Comparison of ENCODE assay signal across 38 cellular contexts in genomic region chr2:11208083-11208482, GRCh38.
"Had no signal": no experiment of that assay in that cellular context is flagged by ENCODE, and none has a peak within 500 bp of the region (broad histone marks: within the 10 kb centered on the region; RNA-seq: fewer than 3 reads in every experiment).

No MANE protein-coding gene starts in this region.

- H3K27me3 Mint-ChIP-seq: activated CD4-positive, alpha-beta memory T cell treated with anti-CD3 and anti-CD28 coated beads, Interleukin-2, amount 10 ng/mL, durations not matched to agents 7 days and 5 days; activated CD4-positive, alpha-beta T cell treated with anti-CD3 and anti-CD28 coated beads for 36 hours; activated CD4-positive, alpha-beta T cell treated with anti-CD3 and anti-CD28 coated beads, Interleukin-2, amount 10 ng/mL, durations not matched to agents 7 days and 5 days; activated CD8-positive, alpha-beta memory T cell treated with anti-CD3 and anti-CD28 coated beads, Interleukin-2, amount 10 ng/mL, durations not matched to agents 7 days and 5 days; activated naive CD4-positive, alpha-beta T cell treated with anti-CD3 and anti-CD28 coated beads, Interleukin-2, amount 10 ng/mL, durations not matched to agents 7 days and 5 days; activated naive CD4-positive, alpha-beta T cell treated with anti-CD3 and anti-CD28 coated beads, Interleukin-2, amount 50 U/mL, for 24 hours; activated naive CD8-positive, alpha-beta T cell; activated naive CD8-positive, alpha-beta T cell treated with anti-CD3 and anti-CD28 coated beads, Interleukin-2, amount 10 ng/mL, durations not matched to agents 7 days and 5 days; activated naive CD8-positive, alpha-beta T cell treated with anti-CD3 and anti-CD28 coated beads, Interleukin-2, amount 50 U/mL, for 24 hours; activated T-cell treated with anti-CD3 and anti-CD28 coated beads, Interleukin-2, amount 50 U/mL, for 24 hours; brain; central memory CD8-positive, alpha-beta T cell; T-cell had no signal

- FAIRE-seq: bronchial epithelial cell had no signal

- ATAC-seq: activated CD4-positive, alpha-beta T cell treated with anti-CD3 and anti-CD28 coated beads for 36 hours; activated CD4-positive, CD25-positive, alpha-beta regulatory T cell treated with anti-CD3 and anti-CD28 coated beads, Interleukin-2, amount 50 U/mL, for 24 hours; activated CD8-positive, alpha-beta memory T cell treated with anti-CD3 and anti-CD28 coated beads, Interleukin-2, amount 10 ng/mL, durations not matched to agents 7 days and 5 days; activated CD8-positive, alpha-beta T cell treated with anti-CD3 and anti-CD28 coated beads, Interleukin-2, amount 10 ng/mL, durations not matched to agents 7 days and 5 days; activated naive CD8-positive, alpha-beta T cell treated with anti-CD3 and anti-CD28 coated beads, Interleukin-2, amount 50 U/mL, for 24 hours; T-cell; WTC11 had no signal

- DNase-seq: activated CD4-positive, alpha-beta memory T cell treated with anti-CD3 and anti-CD28 coated beads, Interleukin-2, amount 10 ng/mL, durations not matched to agents 7 days and 5 days; activated CD4-positive, alpha-beta T cell treated with anti-CD3 and anti-CD28 coated beads for 1 hour; activated CD4-positive, alpha-beta T cell treated with anti-CD3 and anti-CD28 coated beads for 36 hours; activated CD4-positive, alpha-beta T cell treated with anti-CD3 and anti-CD28 coated beads for 48 hours; activated CD4-positive, alpha-beta T cell treated with anti-CD3 and anti-CD28 coated beads, Interleukin-2, amount 10 ng/mL, durations not matched to agents 7 days and 5 days; activated CD4-positive, alpha-beta T cell treated with anti-CD3 and anti-CD28 coated beads, Interleukin-2, amount 50 U/mL, for 48 hours; activated CD4-positive, CD25-positive, alpha-beta regulatory T cell; activated CD8-positive, alpha-beta memory T cell treated with anti-CD3 and anti-CD28 coated beads for 24 hours; activated CD8-positive, alpha-beta memory T cell treated with anti-CD3 and anti-CD28 coated beads, Interleukin-2, amount 10 ng/mL, durations not matched to agents 7 days and 5 days; activated CD8-positive, alpha-beta memory T cell treated with anti-CD3 and anti-CD28 coated beads, Interleukin-2, amount 50 U/mL, for 48 hours; activated CD8-positive, alpha-beta T cell treated with anti-CD3 and anti-CD28 coated beads, Interleukin-2, amount 10 ng/mL, durations not matched to agents 7 days and 5 days; activated effector memory CD4-positive, alpha-beta T cell treated with Interleukin-2 at 50 U/mL for 16 hours; activated gamma-delta T cell; activated naive CD4-positive, alpha-beta T cell treated with anti-CD3 and anti-CD28 coated beads, Interleukin-2, amount 10 ng/mL, durations not matched to agents 7 days and 5 days; activated naive CD4-positive, alpha-beta T cell treated with Interleukin-2 at 50 U/mL for 16 hours; activated naive CD8-positive, alpha-beta T cell treated with anti-CD3 and anti-CD28 coated beads, Interleukin-2, amount 10 ng/mL, durations not matched to agents 7 days and 5 days; activated naive CD8-positive, alpha-beta T cell treated with anti-CD3 and anti-CD28 coated beads, Interleukin-2, amount 50 U/mL, for 24 hours; activated T-cell treated with anti-CD3 and anti-CD28 coated beads, Interleukin-2, amount 50 U/mL, for 24 hours; activated T-cell treated with anti-CD3 and anti-CD28 coated beads, Interleukin-2, amount 50 U/mL, for 48 hours; amygdala; anterior cingulate cortex; caudate nucleus; cerebellar nuclear complex; T-cell; T-helper 2 cell; T-helper 9 cell; WERI-Rb-1 had no signal

- H3K4me1 ChIP-seq: ascending aorta had no signal

- H3K4me3 ChIP-seq: ascending aorta, cardiac muscle cell had no signal

- H3K9me3 ChIP-seq: ascending aorta had no signal

- H3K4me1 Mint-ChIP-seq: brain, WTC11 had no signal

- H3K27ac Mint-ChIP-seq: activated CD4-positive, alpha-beta memory T cell treated with anti-CD3 and anti-CD28 coated beads, Interleukin-2, amount 10 ng/mL, durations not matched to agents 7 days and 5 days; activated CD4-positive, alpha-beta T cell treated with anti-CD3 and anti-CD28 coated beads for 36 hours; activated CD4-positive, alpha-beta T cell treated with anti-CD3 and anti-CD28 coated beads, Interleukin-2, amount 10 ng/mL, durations not matched to agents 7 days and 5 days; activated CD8-positive, alpha-beta memory T cell treated with anti-CD3 and anti-CD28 coated beads, Interleukin-2, amount 10 ng/mL, durations not matched to agents 7 days and 5 days; activated CD8-positive, alpha-beta T cell treated with anti-CD3 and anti-CD28 coated beads, Interleukin-2, amount 10 ng/mL, durations not matched to agents 7 days and 5 days; activated naive CD4-positive, alpha-beta T cell treated with anti-CD3 and anti-CD28 coated beads, Interleukin-2, amount 10 ng/mL, durations not matched to agents 7 days and 5 days; activated naive CD4-positive, alpha-beta T cell treated with anti-CD3 and anti-CD28 coated beads, Interleukin-2, amount 50 U/mL, for 24 hours; activated naive CD8-positive, alpha-beta T cell; activated naive CD8-positive, alpha-beta T cell treated with anti-CD3 and anti-CD28 coated beads, Interleukin-2, amount 10 ng/mL, durations not matched to agents 7 days and 5 days; activated naive CD8-positive, alpha-beta T cell treated with anti-CD3 and anti-CD28 coated beads, Interleukin-2, amount 50 U/mL, for 24 hours; activated T-cell treated with anti-CD3 and anti-CD28 coated beads, Interleukin-2, amount 50 U/mL, for 24 hours; activated T-helper 2 cell treated with anti-CD3 and anti-CD28 coated beads, Interferon-gamma antibody, Interleukin-2, Interleukin-4, amounts not matched to agents 10 μg/mL and 5 μg/mL and 100 μg/mL, durations not matched to agents 14 hours and 24 hours and 36 hours; brain; T-cell; T-helper 2 cell treated with Interferon-gamma antibody and Interleukin-4, amounts not matched to agents 5 μg/mL and 100 μg/mL, for 36 hours; WTC11 had no signal

- H3K27ac ChIP-seq: ascending aorta, cardiac muscle cell, WERI-Rb-1 had no signal

- H3K27me3 ChIP-seq: ascending aorta, cardiac muscle cell had no signal

- H3K4me3 Mint-ChIP-seq: activated CD4-positive, alpha-beta memory T cell treated with anti-CD3 and anti-CD28 coated beads, Interleukin-2, amount 10 ng/mL, durations not matched to agents 7 days and 5 days; activated CD4-positive, alpha-beta T cell treated with anti-CD3 and anti-CD28 coated beads for 36 hours; activated CD4-positive, alpha-beta T cell treated with anti-CD3 and anti-CD28 coated beads, Interleukin-2, amount 10 ng/mL, durations not matched to agents 7 days and 5 days; activated CD8-positive, alpha-beta memory T cell treated with anti-CD3 and anti-CD28 coated beads, Interleukin-2, amount 10 ng/mL, durations not matched to agents 7 days and 5 days; activated CD8-positive, alpha-beta T cell treated with anti-CD3 and anti-CD28 coated beads, Interleukin-2, amount 10 ng/mL, durations not matched to agents 7 days and 5 days; activated naive CD4-positive, alpha-beta T cell treated with anti-CD3 and anti-CD28 coated beads, Interleukin-2, amount 10 ng/mL, durations not matched to agents 7 days and 5 days; activated naive CD4-positive, alpha-beta T cell treated with anti-CD3 and anti-CD28 coated beads, Interleukin-2, amount 50 U/mL, for 24 hours; activated naive CD8-positive, alpha-beta T cell; activated naive CD8-positive, alpha-beta T cell treated with anti-CD3 and anti-CD28 coated beads, Interleukin-2, amount 10 ng/mL, durations not matched to agents 7 days and 5 days; activated naive CD8-positive, alpha-beta T cell treated with anti-CD3 and anti-CD28 coated beads, Interleukin-2, amount 50 U/mL, for 24 hours; activated T-cell treated with anti-CD3 and anti-CD28 coated beads, Interleukin-2, amount 50 U/mL, for 24 hours; brain; central memory CD8-positive, alpha-beta T cell; T-cell; T-helper 2 cell treated with Interferon-gamma antibody and Interleukin-4, amounts not matched to agents 5 μg/mL and 100 μg/mL, for 36 hours; WTC11 had no signal
